ENCODE assay signal across 8 cellular contexts in the genomic region with DNA sequence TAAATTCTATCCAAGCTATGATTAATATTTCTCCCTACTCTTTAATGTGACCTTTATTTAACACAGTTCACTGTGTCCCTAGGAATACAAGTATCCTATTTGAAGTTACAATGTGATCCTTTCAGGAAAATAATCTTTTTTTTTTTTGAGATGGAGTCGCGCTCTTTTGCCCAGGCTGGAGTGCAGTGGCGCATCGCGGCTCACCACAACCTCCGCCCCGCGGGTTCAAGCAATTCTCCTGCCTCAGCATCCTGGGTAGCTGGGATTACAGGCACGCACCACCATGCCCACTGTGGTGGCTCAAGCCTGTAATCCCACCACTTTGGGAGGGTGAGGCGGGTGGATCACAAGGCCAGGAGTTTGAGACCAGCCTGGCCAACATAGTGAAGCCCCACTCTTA.
"Had no signal": no experiment of that assay in that cellular context is flagged by ENCODE, and none has a peak within 500 bp of the region (broad histone marks: within the 10 kb centered on the region; RNA-seq: fewer than 3 reads in every experiment).

No MANE protein-coding gene starts in this region.

- ATAC-seq: GM12878 had no signal

- FAIRE-seq: G401.6, GM12878, GM12891, GM12892, GM18507, GM19239 had no signal

- DNase-seq: GDM1, GF-D8 had no signal

- H3K4me3 ChIP-seq: GM12878 had no signal
